ENCODE assay signal across 1 cellular context in the genomic region with DNA sequence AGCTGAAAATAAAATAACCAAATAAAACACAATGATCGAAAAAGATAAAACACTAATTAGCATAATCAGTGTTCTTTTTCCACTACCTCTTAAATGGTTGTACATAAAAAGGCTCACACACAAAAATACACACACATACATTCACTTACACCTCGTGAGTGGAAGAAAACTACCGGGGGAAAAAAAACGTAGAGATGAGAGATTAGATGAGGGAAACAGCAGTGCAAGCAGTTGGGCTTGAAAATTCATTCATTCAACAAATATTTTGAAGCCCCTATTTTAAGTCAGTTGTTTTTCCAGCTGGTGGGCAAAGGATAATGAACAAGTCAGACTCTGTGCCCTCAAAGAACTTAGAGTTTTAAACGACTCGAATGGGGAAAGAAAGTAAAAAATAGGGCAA.
TF ChIP-seq lines count a peak whose summit lies in the region.

No MANE protein-coding gene starts in this region.

TF ChIP-seq in IMR-90, 13 proteins besides CTCF, POLR2A, EP300 and RAD21:
- TF ChIP-seq RCOR1 (IDR thresholded peaks at IDR 0.05; ENCODE audit: insufficient replicate concordance, low read length) (no peak), CEBPB (IDR thresholded peaks at IDR 0.05; ENCODE audit: low read depth, low read length) (no peak), NFE2L2 (IDR thresholded peaks at IDR 0.05; ENCODE audit: low read depth, low read length) (no peak), BHLHE40 (IDR thresholded peaks at IDR 0.05; ENCODE audit: low read depth, low read length) (no peak), SMC3 (IDR thresholded peaks at IDR 0.05; ENCODE audit: low read depth, low read length) (no peak), MXI1 (IDR thresholded peaks at IDR 0.05; ENCODE audit: borderline replicate concordance, low read depth, low read length) (no peak), FOS (IDR thresholded peaks at IDR 0.05; ENCODE audit: low read depth, low read length) (no peak), MAFK (IDR thresholded peaks at IDR 0.05; ENCODE audit: low read depth, low read length) (no peak), RFX5 (IDR thresholded peaks at IDR 0.05; ENCODE audit: low read depth, low read length) (no peak), CHD1 (IDR thresholded peaks at IDR 0.05; ENCODE audit: low read depth, low read length) (no peak), MAZ (IDR thresholded peaks at IDR 0.05; ENCODE audit: borderline replicate concordance, low read depth, low read length) (no peak)
- TF ChIP-seq, protein P1, sequence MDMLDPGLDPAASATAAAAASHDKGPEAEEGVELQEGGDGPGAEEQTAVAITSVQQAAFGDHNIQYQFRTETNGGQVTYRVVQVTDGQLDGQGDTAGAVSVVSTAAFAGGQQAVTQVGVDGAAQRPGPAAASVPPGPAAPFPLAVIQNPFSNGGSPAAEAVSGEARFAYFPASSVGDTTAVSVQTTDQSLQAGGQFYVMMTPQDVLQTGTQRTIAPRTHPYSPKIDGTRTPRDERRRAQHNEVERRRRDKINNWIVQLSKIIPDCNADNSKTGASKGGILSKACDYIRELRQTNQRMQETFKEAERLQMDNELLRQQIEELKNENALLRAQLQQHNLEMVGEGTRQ (IDR thresholded peaks at IDR 0.05; ENCODE audit: low read depth, low read length) = no peak
- TF ChIP-seq, protein P2, sequence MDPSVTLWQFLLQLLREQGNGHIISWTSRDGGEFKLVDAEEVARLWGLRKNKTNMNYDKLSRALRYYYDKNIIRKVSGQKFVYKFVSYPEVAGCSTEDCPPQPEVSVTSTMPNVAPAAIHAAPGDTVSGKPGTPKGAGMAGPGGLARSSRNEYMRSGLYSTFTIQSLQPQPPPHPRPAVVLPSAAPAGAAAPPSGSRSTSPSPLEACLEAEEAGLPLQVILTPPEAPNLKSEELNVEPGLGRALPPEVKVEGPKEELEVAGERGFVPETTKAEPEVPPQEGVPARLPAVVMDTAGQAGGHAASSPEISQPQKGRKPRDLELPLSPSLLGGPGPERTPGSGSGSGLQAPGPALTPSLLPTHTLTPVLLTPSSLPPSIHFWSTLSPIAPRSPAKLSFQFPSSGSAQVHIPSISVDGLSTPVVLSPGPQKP (IDR thresholded peaks at IDR 0.05; ENCODE audit: borderline replicate concordance, low read depth, low read length) = no peak
